Comparison of ENCODE assay signal across 19 cellular contexts in genomic region chr15:98700501-98700900, GRCh38. TPM values are rescaled to one million over a fixed set of nuclear protein-coding genes. Genes with fewer than 3 reads are reported as not detected.
DNase-seq lines count a peak whose midpoint lies in the region; ATAC-seq and TF ChIP-seq lines count a peak whose summit lies in the region.
"Had no signal": no experiment of that assay in that cellular context is flagged by ENCODE, and none has a peak within 500 bp of the region (broad histone marks: within the 10 kb centered on the region; RNA-seq: fewer than 3 reads in every experiment).

No MANE protein-coding gene starts in this region.

- peak overlapping the region; percentile 79 for H3K27ac Mint-ChIP-seq in activated CD4-positive, alpha-beta T cell treated with anti-CD3 and anti-CD28 coated beads, Interleukin-2, amount 10 ng/mL, durations not matched to agents 24 days and 14 days
- peak overlapping the region; percentile 57 for H3K27ac Mint-ChIP-seq in T-helper 17 cell
- H3K27ac Mint-ChIP-seq in nephron, result peak overlapping the region; percentile 23 to 75 (median 25)
- H3K27ac Mint-ChIP-seq: activated CD4-positive, alpha-beta memory T cell treated with anti-CD3 and anti-CD28 coated beads for 36 hours had no signal

- intact Hi-C loops in activated CD4-positive, alpha-beta T cell treated with anti-CD3 and anti-CD28 coated beads, Interleukin-2, amount 10 ng/mL, durations not matched to agents 24 days and 14 days (cut with micrococcal nuclease), result no loop called here
- intact Hi-C loops in left lung (cut with DNase I), result no loop called here
- intact Hi-C loops in stomach (cut with DNase I; ENCODE audit: low total_unique reads), result no loop called here
- intact Hi-C loops in vagina (cut with DNase I), result no loop called here

- 62 to 79% (median 69%) methylated on average over 5 of the region's 5 CpGs for WGBS in stomach, 5 donors

- no peak overlapping the region for H3K4me3 ChIP-seq in left lung
- no peak overlapping the region for H3K4me3 ChIP-seq in stomach
- H3K4me3 ChIP-seq in vagina, result no peak overlapping the region
- H3K4me3 ChIP-seq: hepatocyte had no signal

- no peaks in the 10 kb centered on the region for H3K9me3 Mint-ChIP-seq in activated CD4-positive, alpha-beta T cell treated with anti-CD3 and anti-CD28 coated beads, Interleukin-2, amount 10 ng/mL, durations not matched to agents 24 days and 14 days
- H3K9me3 Mint-ChIP-seq in nephron, result no peaks in the 10 kb centered on the region
- H3K9me3 Mint-ChIP-seq: activated CD4-positive, alpha-beta memory T cell treated with anti-CD3 and anti-CD28 coated beads for 36 hours; naive B cell had no signal

- H3K27me3 ChIP-seq in left lung, result no peaks in the 10 kb centered on the region
- H3K27me3 ChIP-seq in stomach, result no peaks in the 10 kb centered on the region
- no peaks in the 10 kb centered on the region for H3K27me3 ChIP-seq in vagina
- H3K27me3 ChIP-seq: hepatocyte had no signal

- no peaks in the 10 kb centered on the region for H3K36me3 Mint-ChIP-seq in activated CD4-positive, alpha-beta T cell treated with anti-CD3 and anti-CD28 coated beads, Interleukin-2, amount 10 ng/mL, durations not matched to agents 24 days and 14 days (ENCODE audit: low read depth)
- peaks cover 3% of the 10 kb centered on the region for H3K36me3 Mint-ChIP-seq in T-helper 17 cell (ENCODE audit: low read depth)
- peaks cover 7% of the 10 kb centered on the region for H3K36me3 Mint-ChIP-seq in nephron (ENCODE audit: low read depth)
- H3K36me3 Mint-ChIP-seq: activated CD4-positive, alpha-beta memory T cell treated with anti-CD3 and anti-CD28 coated beads for 36 hours; naive B cell had no signal

- H3K36me3 ChIP-seq in left lung, result no peaks in the 10 kb centered on the region
- H3K36me3 ChIP-seq in stomach, result no peaks in the 10 kb centered on the region
- no peaks in the 10 kb centered on the region for H3K36me3 ChIP-seq in vagina

- TF ChIP-seq CTCF in nephron (IDR thresholded peaks at IDR 0.05; ENCODE audit: unreplicated experiment in 3 of 3) (no peak), left lung (IDR thresholded peaks at IDR 0.05) (no peak), stomach (IDR thresholded peaks at IDR 0.05) (no peak), vagina (IDR thresholded peaks at IDR 0.05) (no peak)

- TF ChIP-seq POLR2A in stomach (IDR thresholded peaks at IDR 0.05), result no peak
- TF ChIP-seq POLR2A in vagina (IDR thresholded peaks at IDR 0.05), result no peak

- H3K9me3 ChIP-seq in T-helper 17 cell (ENCODE audit: control insufficient read depth, low read length, poor library complexity, severe bottlenecking), result no peaks in the 10 kb centered on the region
- no peaks in the 10 kb centered on the region for H3K9me3 ChIP-seq in left lung
- H3K9me3 ChIP-seq in stomach, result no peaks in the 10 kb centered on the region
- no peaks in the 10 kb centered on the region for H3K9me3 ChIP-seq in vagina

- TF ChIP-seq EP300 in stomach (IDR thresholded peaks at IDR 0.05), result no peak

- H3K27me3 Mint-ChIP-seq in activated CD4-positive, alpha-beta T cell treated with anti-CD3 and anti-CD28 coated beads, Interleukin-2, amount 10 ng/mL, durations not matched to agents 24 days and 14 days, result no peaks in the 10 kb centered on the region
- H3K27me3 Mint-ChIP-seq in T-helper 17 cell (peaks cover 19% of the 10 kb centered on the region), nephron (ENCODE audit: low read depth) (no peaks in the 10 kb centered on the region)
- H3K27me3 Mint-ChIP-seq: activated CD4-positive, alpha-beta memory T cell treated with anti-CD3 and anti-CD28 coated beads for 36 hours; naive B cell had no signal

- ATAC-seq in T-helper 17 cell, result no peak
- ATAC-seq in left lung, result no peak

- no peak overlapping the region for H3K27ac ChIP-seq in left lung
- H3K27ac ChIP-seq in stomach, result no peak overlapping the region
- H3K27ac ChIP-seq in vagina, result no peak overlapping the region
- H3K27ac ChIP-seq: hepatocyte had no signal

- no peak for DNase-seq in activated CD4-positive, alpha-beta T cell treated with anti-CD3 and anti-CD28 coated beads, Interleukin-2, amount 10 ng/mL, durations not matched to agents 24 days and 14 days
- DNase-seq in activated CD4-positive, alpha-beta T cell treated with anti-CD3 and anti-CD28 coated beads, Interleukin-2, amount 50 U/mL, for 4 hours, result no peak
- DNase-seq in DMS 273 (lab: John Stamatoyannopoulos, UW; ENCODE audit: unreplicated experiment) (peak; percentile 65), T-helper 17 cell (no peak), left lung (no peak), stomach (no peak), vagina (ENCODE audit: extremely low spot score in 2 of 2) (no peak)
- DNase-seq: ACHN; activated CD4-positive, alpha-beta memory T cell treated with anti-CD3 and anti-CD28 coated beads for 36 hours; anterior cingulate cortex; caudate nucleus; mammary epithelial cell; naive B cell; NCI-H1417 treated with DMSO at 0.1 percent for 48 hours; NCI-H2227 treated with DMSO at 0.1 percent for 48 hours; stimulated activated CD4-positive, alpha-beta T cell treated with anti-CD3 and anti-CD28 coated beads, Interleukin-4, amount 100 ng/mL, for 24 hours; SW 1271 had no signal

- H3K4me1 Mint-ChIP-seq in activated CD4-positive, alpha-beta T cell treated with anti-CD3 and anti-CD28 coated beads, Interleukin-2, amount 10 ng/mL, durations not matched to agents 24 days and 14 days, result peaks cover 37% of the 10 kb centered on the region
- H3K4me1 Mint-ChIP-seq in T-helper 17 cell, result peaks cover 44% of the 10 kb centered on the region
- peaks cover 45% of the 10 kb centered on the region for H3K4me1 Mint-ChIP-seq in nephron

- H3K4me3 Mint-ChIP-seq in activated CD4-positive, alpha-beta T cell treated with anti-CD3 and anti-CD28 coated beads, Interleukin-2, amount 10 ng/mL, durations not matched to agents 24 days and 14 days, result peak overlapping the region; percentile 48
- H3K4me3 Mint-ChIP-seq in T-helper 17 cell, result no peak overlapping the region
- H3K4me3 Mint-ChIP-seq in nephron, result no peak overlapping the region
- H3K4me3 Mint-ChIP-seq: activated CD4-positive, alpha-beta memory T cell treated with anti-CD3 and anti-CD28 coated beads for 36 hours; naive B cell had no signal

- H3K4me1 ChIP-seq in left lung, result peaks cover 8 to 28% of the 10 kb centered on the region in 2 donors
- H3K4me1 ChIP-seq in stomach, result peaks cover 23 to 72% (median 42%) of the 10 kb centered on the region in 4 donors
- H3K4me1 ChIP-seq in vagina, result peaks cover 85% of the 10 kb centered on the region

RNA-seq across cellular contexts. Expression of gene IGF1R, which starts 52.2 kb away (rescaled TPM):
- 35.3 and 36.6 TPM in 2 replicates for total RNA-seq in activated CD4-positive, alpha-beta T cell treated with anti-CD3 and anti-CD28 coated beads, Interleukin-2, amount 10 ng/mL, durations not matched to agents 24 days and 14 days
- total RNA-seq in T-helper 17 cell, result 10 to 100 TPM; 13.7 to 27.1 TPM
- 10 to 100 TPM; 38.7 to 41.0 TPM for total RNA-seq in left lung
- total RNA-seq in stomach, result 100 to 1,000 TPM in 1 of 5 donors, 10 to 100 TPM in 4; 40.3 to 131 (median 73.7) TPM
- polyA plus RNA-seq in stomach, result 1 to 10 TPM; 2.3 to 4.8 (median 3.0) TPM
- total RNA-seq in vagina, result 97.7 TPM

Comparison
In these comparisons a context has a peak if more than half of its experiments do, and no peak if none do; other contexts are left out.
1. H3K27ac Mint-ChIP-seq: peak in every context shown above with its lines; median percentile 79 in activated CD4-positive, alpha-beta T cell treated with anti-CD3 and anti-CD28 coated beads, Interleukin-2, amount 10 ng/mL, durations not matched to agents 24 days and 14 days; 57 in T-helper 17 cell; 25 in nephron.